In the genomic region with DNA sequence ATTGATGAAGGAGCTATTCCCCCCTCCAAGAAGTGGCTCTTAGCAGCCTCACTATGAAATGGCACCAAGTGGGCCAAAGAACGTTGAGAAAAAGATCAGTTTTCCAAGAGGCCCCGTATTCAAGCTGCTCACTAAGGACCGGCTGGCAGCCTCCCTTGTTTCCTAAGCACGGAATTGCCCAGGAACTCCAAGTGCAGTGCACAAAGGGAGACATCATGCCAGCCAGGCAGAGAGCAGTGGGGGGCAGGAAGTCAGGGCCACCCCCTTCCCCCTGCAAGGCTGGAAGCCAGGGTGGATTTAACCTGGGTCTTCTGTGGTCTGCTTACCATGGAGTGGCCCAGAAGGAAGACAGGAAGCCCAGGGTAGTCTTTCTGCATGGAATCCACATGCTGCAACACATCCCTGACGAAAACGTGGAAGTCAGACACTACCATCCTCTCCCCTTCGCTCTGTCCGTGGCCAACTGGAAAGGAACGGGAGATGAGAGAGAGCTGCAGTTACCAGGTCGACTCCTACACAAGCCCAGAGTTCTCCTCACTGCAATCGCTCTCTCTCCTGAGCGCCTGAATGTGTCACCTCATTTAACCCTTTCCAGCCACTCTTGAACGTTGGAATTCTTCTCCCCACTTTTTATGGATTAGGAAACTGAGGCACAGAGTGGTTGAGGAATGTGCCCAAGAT, we compare ENCODE assay signal across 16 cellular contexts. TPM values are rescaled to one million over a fixed set of nuclear protein-coding genes. Genes with fewer than 3 reads are reported as not detected.
DNase-seq lines count a peak whose midpoint lies in the region; ATAC-seq, FAIRE-seq and TF ChIP-seq lines count a peak whose summit lies in the region.
"Had no signal": no experiment of that assay in that cellular context is flagged by ENCODE, and none has a peak within 500 bp of the region (broad histone marks: within the 10 kb centered on the region; RNA-seq: fewer than 3 reads in every experiment).

No MANE protein-coding gene starts in this region.

- TF ChIP-seq CTCF in WERI-Rb-1 (IDR thresholded peaks at IDR 0.05; ENCODE audit: low read depth, low read length), result no peak
- no peak for TF ChIP-seq CTCF in right atrium auricular region (IDR thresholded peaks at IDR 0.05)
- TF ChIP-seq CTCF in osteocyte (IDR thresholded peaks at IDR 0.05), result no peak

- H3K4me3 Mint-ChIP-seq in osteocyte (ENCODE audit: unreplicated experiment) (no peak overlapping the region), T-helper 17 cell (no peak overlapping the region)
- H3K4me3 Mint-ChIP-seq in activated CD4-positive, alpha-beta T cell treated with anti-CD3 and anti-CD28 coated beads for 36 hours, result no peak overlapping the region
- H3K4me3 Mint-ChIP-seq: naive thymus-derived CD8-positive, alpha-beta T cell had no signal

- CTCF ChIA-PET in activated CD4-positive, alpha-beta T cell treated with anti-CD3 and anti-CD28 coated beads for 36 hours (lab: Charles Lee), result interaction anchor here (1.1 kb wide), 1 partner anchor 10 kb away, joined by 3 read pairs; no protein-coding TSS in a partner anchor

- H3K4me1 ChIP-seq in right atrium auricular region, result peaks cover 0 to 46% of the 10 kb centered on the region in 2 donors

- peak overlapping the region; percentile 78 for H3K27ac Mint-ChIP-seq in osteocyte (ENCODE audit: unreplicated experiment)
- no peak overlapping the region for H3K27ac Mint-ChIP-seq in activated CD4-positive, alpha-beta T cell treated with anti-CD3 and anti-CD28 coated beads for 36 hours
- no peak overlapping the region for H3K27ac Mint-ChIP-seq in T-helper 17 cell
- H3K27ac Mint-ChIP-seq: activated naive CD4-positive, alpha-beta T cell treated with anti-CD3 and anti-CD28 coated beads, Interleukin-2, amount 50 U/mL, for 72 hours; naive thymus-derived CD8-positive, alpha-beta T cell had no signal

- H3K36me3 ChIP-seq in WERI-Rb-1, result no peaks in the 10 kb centered on the region
- H3K36me3 ChIP-seq in right atrium auricular region, result peaks cover 18% of the 10 kb centered on the region

- H3K4me3 ChIP-seq in WERI-Rb-1 (ENCODE audit: low read depth, low read length) (no peak overlapping the region), right atrium auricular region (no peak overlapping the region)
- H3K4me3 ChIP-seq: K562 had no signal

- H3K27ac ChIP-seq in WERI-Rb-1, result peak overlapping the region; percentile 65
- peak overlapping the region; percentile 45 to 70 for H3K27ac ChIP-seq in right atrium auricular region

- no peak for ATAC-seq in activated CD4-positive, alpha-beta T cell treated with anti-CD3 and anti-CD28 coated beads for 36 hours
- ATAC-seq in T-helper 17 cell, result no peak
- ATAC-seq: activated naive CD4-positive, alpha-beta T cell treated with anti-CD3 and anti-CD28 coated beads, Interleukin-2, amount 50 U/mL, for 72 hours; K562; naive thymus-derived CD8-positive, alpha-beta T cell had no signal

- FAIRE-seq in H54 (lab: Jason Lieb, UNC), result no peak
- FAIRE-seq: bronchial epithelial cell, K562 had no signal

- POLR2A ChIA-PET in activated CD4-positive, alpha-beta T cell treated with anti-CD3 and anti-CD28 coated beads for 36 hours (lab: Charles Lee), result no interaction called here

- H3K9me3 ChIP-seq in WERI-Rb-1 (ENCODE audit: severe bottlenecking), result peaks cover 9% of the 10 kb centered on the region
- H3K9me3 ChIP-seq in right atrium auricular region, result no peaks in the 10 kb centered on the region
- no peaks in the 10 kb centered on the region for H3K9me3 ChIP-seq in T-helper 17 cell (ENCODE audit: control insufficient read depth, low read length, poor library complexity, severe bottlenecking)

- H3K27me3 ChIP-seq in WERI-Rb-1 (ENCODE audit: insufficient read depth, low read depth, severe bottlenecking), result no peaks in the 10 kb centered on the region
- H3K27me3 ChIP-seq in right atrium auricular region, result no peaks in the 10 kb centered on the region

- DNase-seq in DMS79 (lab: John Stamatoyannopoulos, UW) (peak; percentile 75), WERI-Rb-1 (no peak), right atrium auricular region (ENCODE audit: low spot score) (no peak), osteocyte (ENCODE audit: extremely low spot score, unreplicated experiment) (no peak), H54 (ENCODE audit: insufficient read length, low spot score) (no peak), T-helper 17 cell (no peak)
- DNase-seq in stimulated activated CD4-positive, alpha-beta T cell treated with anti-CD3 and anti-CD28 coated beads, Interleukin-4, amount 100 ng/mL, for 1 hour, result no peak
- DNase-seq in activated CD4-positive, alpha-beta T cell treated with anti-CD3 and anti-CD28 coated beads for 36 hours, result no peak
- DNase-seq: activated CD4-positive, alpha-beta T cell treated with anti-CD3 and anti-CD28 coated beads for 1 hour; activated CD8-positive, alpha-beta memory T cell treated with anti-CD3 and anti-CD28 coated beads, Interleukin-2, amount 50 U/mL, for 4 hours; naive thymus-derived CD8-positive, alpha-beta T cell; NCI-H1436 treated with DMSO at 0.1 percent for 48 hours; trophoblast cell had no signal

- H3K27me3 Mint-ChIP-seq in osteocyte (ENCODE audit: unreplicated experiment) (no peaks in the 10 kb centered on the region), T-helper 17 cell (peaks cover 12% of the 10 kb centered on the region)
- H3K27me3 Mint-ChIP-seq in activated CD4-positive, alpha-beta T cell treated with anti-CD3 and anti-CD28 coated beads for 36 hours, result peaks cover 2% of the 10 kb centered on the region

- H3K4me1 Mint-ChIP-seq in osteocyte (ENCODE audit: unreplicated experiment) (peaks cover 19% of the 10 kb centered on the region), T-helper 17 cell (no peaks in the 10 kb centered on the region)
- H3K4me1 Mint-ChIP-seq in activated CD4-positive, alpha-beta T cell treated with anti-CD3 and anti-CD28 coated beads for 36 hours, result no peaks in the 10 kb centered on the region

- peaks cover 29% of the 10 kb centered on the region for H3K36me3 Mint-ChIP-seq in osteocyte (ENCODE audit: unreplicated experiment)
- no peaks in the 10 kb centered on the region for H3K36me3 Mint-ChIP-seq in activated CD4-positive, alpha-beta T cell treated with anti-CD3 and anti-CD28 coated beads for 36 hours (ENCODE audit: low read depth)
- H3K36me3 Mint-ChIP-seq in T-helper 17 cell (ENCODE audit: low read depth), result peaks cover 6% of the 10 kb centered on the region
- H3K36me3 Mint-ChIP-seq: activated naive CD4-positive, alpha-beta T cell treated with anti-CD3 and anti-CD28 coated beads, Interleukin-2, amount 50 U/mL, for 72 hours had no signal

- intact Hi-C loops in activated CD4-positive, alpha-beta T cell treated with anti-CD3 and anti-CD28 coated beads for 36 hours (cut with DNase I, micrococcal nuclease), result no loop called here

- H3K9me3 Mint-ChIP-seq in osteocyte (ENCODE audit: unreplicated experiment), result no peaks in the 10 kb centered on the region
- H3K9me3 Mint-ChIP-seq in activated CD4-positive, alpha-beta T cell treated with anti-CD3 and anti-CD28 coated beads for 36 hours (ENCODE audit: low read depth), result no peaks in the 10 kb centered on the region
- H3K9me3 Mint-ChIP-seq: activated naive CD4-positive, alpha-beta T cell treated with anti-CD3 and anti-CD28 coated beads, Interleukin-2, amount 50 U/mL, for 72 hours; naive thymus-derived CD8-positive, alpha-beta T cell had no signal

- TF ChIP-seq POLR2A in H54 (IDR thresholded peaks at IDR 0.05; ENCODE audit: low read depth, low read length), result no peak

RNA-seq across cellular contexts. Expression of gene ABTB1, which starts 49.5 kb away (rescaled TPM):
- total RNA-seq in right atrium auricular region (10 to 100 TPM; 14.9 to 16.9 TPM), osteocyte (69.8 and 73.4 TPM in 2 replicates), T-helper 17 cell (10 to 100 TPM; 88.6 to 95.2 TPM)
- total RNA-seq in activated CD4-positive, alpha-beta T cell treated with anti-CD3 and anti-CD28 coated beads for 36 hours, result 1 to 10 TPM; 8.3 to 9.6 TPM
